In the genomic region with DNA sequence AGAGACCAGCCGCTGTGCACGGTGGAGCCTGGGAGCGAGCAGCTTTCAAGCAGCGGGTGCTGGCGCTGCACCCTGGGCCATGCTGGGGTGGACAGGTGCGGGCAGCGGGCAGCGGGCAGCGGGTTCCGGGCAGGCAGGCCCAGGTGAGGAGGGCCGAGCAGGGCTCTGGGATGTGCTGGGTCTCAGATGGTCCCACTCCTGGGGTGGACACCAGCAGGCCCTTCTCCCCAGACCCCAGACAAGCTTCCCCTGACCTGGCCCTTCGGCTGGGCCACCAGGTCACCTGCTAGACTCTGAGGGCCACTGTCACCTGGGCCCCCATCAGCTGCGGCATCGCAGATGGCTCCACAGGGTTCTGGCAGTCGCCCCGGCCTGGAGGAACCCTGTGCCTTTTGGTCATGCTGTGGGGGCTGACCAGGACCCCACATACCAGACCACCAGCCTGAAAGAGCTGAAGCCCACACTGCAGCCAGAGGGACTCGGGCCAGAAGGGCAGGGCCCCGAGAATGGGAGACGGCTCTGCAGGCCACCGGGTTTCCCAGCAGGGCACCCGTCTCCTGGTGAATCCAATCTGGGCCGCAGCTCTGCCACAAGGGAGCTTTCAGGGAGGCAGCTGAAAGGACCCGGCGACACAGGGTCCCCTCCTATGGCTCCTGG, we compare ENCODE assay signal across 22 cellular contexts. TPM values are rescaled to one million over a fixed set of nuclear protein-coding genes. Genes with fewer than 3 reads are reported as not detected.
"Had no signal": no experiment of that assay in that cellular context is flagged by ENCODE, and none has a peak within 500 bp of the region (broad histone marks: within the 10 kb centered on the region; RNA-seq: fewer than 3 reads in every experiment).

No MANE protein-coding gene starts in this region.

- DNase-seq: dermis blood vessel endothelial cell; effector CD4-positive, alpha-beta T cell; endodermal cell; foreskin melanocyte; hippocampal formation; kidney glomerular epithelial cell; mesendoderm; naive thymus-derived CD4-positive, alpha-beta T cell; nephron progenitor cell; small intestine; stimulated activated CD4-positive, alpha-beta T cell treated with anti-CD3 and anti-CD28 coated beads, Interleukin-12 subunit alpha, Interleukin-12 subunit beta, amount 100 ng/mL, for 4 hours; stimulated activated naive CD4-positive, alpha-beta T cell treated with Interleukin-2 at 50 U/mL for 16 hours; thyroid gland had no signal

- H3K9me3 ChIP-seq: heart left ventricle, neutrophil, psoas muscle, thyroid gland had no signal

- H3K4me1 ChIP-seq: heart left ventricle, psoas muscle, thyroid gland had no signal

- H3K36me3 ChIP-seq: heart left ventricle, neutrophil, thyroid gland had no signal

- H3K27me3 ChIP-seq: thyroid gland had no signal

- ATAC-seq: heart left ventricle; left lobe of liver; naive thymus-derived CD4-positive, alpha-beta T cell; psoas muscle had no signal

- H3K4me3 ChIP-seq: heart left ventricle, psoas muscle, thyroid gland had no signal

- H3K36me3 Mint-ChIP-seq: naive thymus-derived CD4-positive, alpha-beta T cell; type B pancreatic cell had no signal

- H3K27ac Mint-ChIP-seq: endodermal cell; naive thymus-derived CD4-positive, alpha-beta T cell; nephron progenitor cell; type B pancreatic cell had no signal

- H3K27ac ChIP-seq: heart left ventricle, neutrophil, psoas muscle, thyroid gland had no signal

- H3K4me3 Mint-ChIP-seq: endodermal cell; naive thymus-derived CD4-positive, alpha-beta T cell; nephron progenitor cell; type B pancreatic cell had no signal

- H3K9me3 Mint-ChIP-seq: endodermal cell; naive thymus-derived CD4-positive, alpha-beta T cell; nephron progenitor cell; type B pancreatic cell had no signal

RNA-seq across cellular contexts. Expression of a gene that starts 2.0 kb away (rescaled TPM):
- total RNA-seq: dermis blood vessel endothelial cell; heart left ventricle; lung microvascular endothelial cell; mononuclear cell; naive thymus-derived CD4-positive, alpha-beta T cell; osteoblast; psoas muscle; thyroid gland had no signal
- polyA plus RNA-seq: esophagus; heart left ventricle; naive thymus-derived CD4-positive, alpha-beta T cell had no signal

RNA-seq across cellular contexts. Expression of a gene that starts 21.7 kb away (rescaled TPM):
- total RNA-seq: dermis blood vessel endothelial cell; endodermal cell; heart left ventricle; left lobe of liver; lung microvascular endothelial cell; mononuclear cell; naive thymus-derived CD4-positive, alpha-beta T cell; osteoblast; psoas muscle; thyroid gland had no signal
- polyA plus RNA-seq: esophagus; heart left ventricle; naive thymus-derived CD4-positive, alpha-beta T cell; psoas muscle had no signal
